Comparison of ENCODE assay signal across 8 cellular contexts in genomic region chr2:150133623-150134022, GRCh38.
DNase-seq lines count a peak whose midpoint lies in the region; ATAC-seq and TF ChIP-seq lines count a peak whose summit lies in the region.

No MANE protein-coding gene starts in this region.

- TF ChIP-seq CTCF in GM20000 (IDR thresholded peaks at IDR 0.05; ENCODE audit: extremely low read depth, missing control alignments) (no peak), thyroid gland (IDR thresholded peaks at IDR 0.05) (no peak), transverse colon (IDR thresholded peaks at IDR 0.05) (no peak)

- H3K27me3 ChIP-seq in thyroid gland (no peaks in the 10 kb centered on the region), transverse colon (no peaks in the 10 kb centered on the region)

- DNase-seq in Daoy (ENCODE audit: low read depth), result peak; percentile 86
- peak; percentile 28 for DNase-seq in GM20000 (ENCODE audit: low spot score)
- peak; percentile 68 for DNase-seq in amniotic stem cell (lab: John Stamatoyannopoulos, UW)
- DNase-seq in renal cortical epithelial cell (ENCODE audit: low read depth), result peak; percentile 98
- DNase-seq in thyroid gland, result no peak
- DNase-seq in transverse colon, result no peak

- intact Hi-C loops in thyroid gland (cut with DNase I) (no loop called here), transverse colon (cut with DNase I; ENCODE audit: low total_unique reads) (no loop called here)

- H3K9me3 ChIP-seq in thyroid gland (no peaks in the 10 kb centered on the region), transverse colon (no peaks in the 10 kb centered on the region)

- in situ Hi-C loops in transverse colon (cut with MboI; ENCODE audit: low pct_ligation_motif_present in 1 of 4, low pct_unique_long_range_greater_than_20kb in 1 of 4, low sequenced_read_pairs in 3 of 4), result no loop called here

- 76 to 84% methylated on average over 5 of the region's 5 CpGs for WGBS in thyroid gland, 2 donors
- WGBS in transverse colon (ENCODE audit: low coverage in 1 of 2), 2 donors, result 61 to 75% methylated on average over 4 to 5 of the region's 5 CpGs

- H3K4me1 ChIP-seq in thyroid gland (no peaks in the 10 kb centered on the region), transverse colon (peaks cover 0 to 4% (median 1%) of the 10 kb centered on the region in 4 donors)

- no peak for TF ChIP-seq POLR2A in thyroid gland (IDR thresholded peaks at IDR 0.05)
- TF ChIP-seq POLR2A in transverse colon (IDR thresholded peaks at IDR 0.05), result no peak

- H3K27ac ChIP-seq in thyroid gland (no peak overlapping the region), transverse colon (no peak overlapping the region)

- TF ChIP-seq EP300 in transverse colon (IDR thresholded peaks at IDR 0.05; ENCODE audit: low read depth), result no peak

- H3K4me3 ChIP-seq in thyroid gland (replicated peaks in 1 of 3) (no peak overlapping the region), transverse colon (no peak overlapping the region)

- H3K36me3 ChIP-seq in thyroid gland, result no peaks in the 10 kb centered on the region
- no peaks in the 10 kb centered on the region for H3K36me3 ChIP-seq in transverse colon

- ATAC-seq in HG03521 (IDR thresholded peaks at IDR 0.05; ENCODE audit: unreplicated experiment), result peak; percentile 69
- ATAC-seq in HG03025 (IDR thresholded peaks at IDR 0.05; ENCODE audit: low FRiP score, unreplicated experiment), result no peak

Comparison
In these comparisons a context has a peak if more than half of its experiments do, and no peak if none do; other contexts are left out.
1. DNase-seq: peak in Daoy (single experiment), GM20000 (single experiment), amniotic stem cell (single experiment) and renal cortical epithelial cell (single experiment); none in thyroid gland (0 of 2) and transverse colon (single experiment).